In genomic region chr4:90438540-90438939, GRCh38 we compare ENCODE assay signal across 25 cellular contexts.
"Had no signal": no experiment of that assay in that cellular context is flagged by ENCODE, and none has a peak within 500 bp of the region (broad histone marks: within the 10 kb centered on the region; RNA-seq: fewer than 3 reads in every experiment).

No MANE protein-coding gene starts in this region.

- DNase-seq: colonic mucosa; cortex of kidney; effector CD8-positive, alpha-beta T cell; effector memory CD8-positive, alpha-beta T cell; endodermal cell; erythroblast; esophagus squamous epithelium; foreskin fibroblast; foreskin melanocyte; gastrocnemius medialis; glutamatergic neuron; head of caudate nucleus; heart right ventricle; hippocampal formation; left cardiac atrium; left lung; left ventricle myocardium superior; lower lobe of right lung; mesendoderm; midbrain had no signal

- FAIRE-seq: endometrium, islet of Langerhans, keratinocyte had no signal

- ATAC-seq: effector memory CD8-positive, alpha-beta T cell; esophagus mucosa; gastrocnemius medialis; heart right ventricle; left cardiac atrium; left lung; left ventricle myocardium superior; lower lobe of right lung had no signal

- H3K4me1 ChIP-seq: colonic mucosa, esophagus squamous epithelium, gastrocnemius medialis, heart right ventricle, left lung, lower lobe of right lung had no signal

- H3K36me3 ChIP-seq: colonic mucosa, esophagus squamous epithelium, gastrocnemius medialis, heart right ventricle, left lung, lower lobe of right lung had no signal

- H3K27ac ChIP-seq: colonic mucosa, epithelial cell of prostate, esophagus squamous epithelium, gastrocnemius medialis, heart right ventricle, left lung, lower lobe of right lung had no signal

- H3K9me3 ChIP-seq: colonic mucosa, esophagus squamous epithelium, gastrocnemius medialis, heart right ventricle, left lung, lower lobe of right lung had no signal

- H3K27me3 ChIP-seq: colonic mucosa, esophagus squamous epithelium, gastrocnemius medialis, heart right ventricle, left lung had no signal

- H3K4me3 ChIP-seq: colonic mucosa, esophagus squamous epithelium, gastrocnemius medialis, heart right ventricle, left lung, lower lobe of right lung had no signal
